ENCODE assay signal across 10 cellular contexts in the genomic region with DNA sequence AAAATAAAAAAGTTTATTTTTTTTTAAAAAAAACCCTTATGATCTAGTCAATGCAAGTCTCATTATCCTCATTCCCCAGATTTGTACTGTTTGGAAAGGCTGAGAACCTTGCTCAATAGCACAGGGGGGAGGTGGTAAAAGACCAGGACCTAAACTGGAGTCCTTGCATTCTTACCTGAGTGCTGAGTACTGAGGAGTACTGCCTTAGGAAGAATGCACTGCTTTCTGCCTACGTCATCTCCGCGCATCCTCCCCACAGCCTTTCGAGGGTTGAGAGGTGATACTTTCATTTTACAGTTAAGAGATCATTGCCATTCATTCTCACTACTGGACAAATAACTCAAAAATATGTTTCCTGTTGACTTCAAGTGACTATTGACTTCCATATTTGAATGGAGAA.
DNase-seq lines count a peak whose midpoint lies in the region; ATAC-seq lines count a peak whose summit lies in the region.
"Had no signal": no experiment of that assay in that cellular context is flagged by ENCODE, and none has a peak within 500 bp of the region (broad histone marks: within the 10 kb centered on the region; RNA-seq: fewer than 3 reads in every experiment).

No MANE protein-coding gene starts in this region.

- H3K27ac Mint-ChIP-seq in CD4-positive, alpha-beta memory T cell: peak overlapping the region; percentile 24 to 88 (median 72)
- H3K27ac Mint-ChIP-seq in natural killer cell treated with Interleukin-12 subunit alpha and Interleukin-12 subunit beta and Interleukin-15 and Interleukin-18, amount 100 ng/mL, for 72 hours: peak overlapping the region; percentile 91 to 98
- H3K27ac Mint-ChIP-seq: activated B cell treated with CpG ODN at 0.5 μM for 24 hours had no signal

- H3K36me3 Mint-ChIP-seq in CD4-positive, alpha-beta memory T cell: no peaks in the 10 kb centered on the region
- peaks cover 13% of the 10 kb centered on the region for H3K36me3 Mint-ChIP-seq in natural killer cell treated with Interleukin-12 subunit alpha and Interleukin-12 subunit beta and Interleukin-15 and Interleukin-18, amount 100 ng/mL, for 72 hours

- POLR2A ChIA-PET in CD4-positive, alpha-beta memory T cell (lab: Charles Lee; ENCODE audit: partially characterized antibody): no interaction called here

- no peaks in the 10 kb centered on the region for H3K27me3 ChIP-seq in CD4-positive, alpha-beta memory T cell (ENCODE audit: insufficient read depth, low read length)
- H3K27me3 ChIP-seq: heart right ventricle had no signal

- intact Hi-C loops in CD4-positive, alpha-beta memory T cell (cut with micrococcal nuclease): no loop called here

- H3K27ac ChIP-seq in CD4-positive, alpha-beta memory T cell (ENCODE audit: low read depth, low read length): no peak overlapping the region

- H3K4me1 Mint-ChIP-seq in CD4-positive, alpha-beta memory T cell: peaks cover 7 to 23% (median 11%) of the 10 kb centered on the region in 4 donors
- H3K4me1 Mint-ChIP-seq in natural killer cell treated with Interleukin-12 subunit alpha and Interleukin-12 subunit beta and Interleukin-15 and Interleukin-18, amount 100 ng/mL, for 72 hours (ENCODE audit: low read depth in 2 of 2): peaks cover 58 to 76% of the 10 kb centered on the region in 2 donors
- H3K4me1 Mint-ChIP-seq: activated B cell treated with CpG ODN at 0.5 μM for 24 hours had no signal

- peak; percentile 74 for ATAC-seq in GM21786 (IDR thresholded peaks at IDR 0.05; ENCODE audit: unreplicated experiment)
- ATAC-seq in natural killer cell treated with Interleukin-12 subunit alpha and Interleukin-12 subunit beta and Interleukin-15 and Interleukin-18, amount 100 ng/mL, for 72 hours: peak; percentile 76 to 79
- ATAC-seq in GM18861 (IDR thresholded peaks at IDR 0.05; ENCODE audit: unreplicated experiment): no peak
- ATAC-seq in HG03280 (IDR thresholded peaks at IDR 0.05; ENCODE audit: unreplicated experiment): no peak

- no peaks in the 10 kb centered on the region for H3K36me3 ChIP-seq in CD4-positive, alpha-beta memory T cell (ENCODE audit: insufficient read depth, low read length)
- H3K36me3 ChIP-seq: heart right ventricle had no signal

- peak; percentile 40 to 68 (median 59) for DNase-seq in CD4-positive, alpha-beta memory T cell
- DNase-seq in activated CD4-positive, alpha-beta T cell treated with anti-CD3 and anti-CD28 coated beads, Interleukin-2, amount 50 U/mL, for 4 hours: peak; percentile 5 to 8
- DNase-seq in natural killer cell treated with Interleukin-12 subunit alpha and Interleukin-12 subunit beta and Interleukin-15 and Interleukin-18, amount 100 ng/mL, for 72 hours (ENCODE audit: low spot score): peak; percentile 87
- DNase-seq in OCI-M1 (lab: John Stamatoyannopoulos, UW): no peak
- DNase-seq in SW 1271 (lab: John Stamatoyannopoulos, UW): no peak
- DNase-seq: activated B cell treated with CpG ODN at 0.5 μM for 24 hours, heart right ventricle had no signal

- CTCF ChIA-PET in CD4-positive, alpha-beta memory T cell (lab: Charles Lee; ENCODE audit: partially characterized antibody): no interaction called here

- peak overlapping the region; percentile 4 to 54 (median 28) for H3K4me3 Mint-ChIP-seq in CD4-positive, alpha-beta memory T cell
- peak overlapping the region; percentile 78 for H3K4me3 Mint-ChIP-seq in natural killer cell treated with Interleukin-12 subunit alpha and Interleukin-12 subunit beta and Interleukin-15 and Interleukin-18, amount 100 ng/mL, for 72 hours
- H3K4me3 Mint-ChIP-seq: activated B cell treated with CpG ODN at 0.5 μM for 24 hours had no signal

- no peaks in the 10 kb centered on the region for H3K27me3 Mint-ChIP-seq in CD4-positive, alpha-beta memory T cell
- H3K27me3 Mint-ChIP-seq in natural killer cell treated with Interleukin-12 subunit alpha and Interleukin-12 subunit beta and Interleukin-15 and Interleukin-18, amount 100 ng/mL, for 72 hours: no peaks in the 10 kb centered on the region
- H3K27me3 Mint-ChIP-seq: activated B cell treated with CpG ODN at 0.5 μM for 24 hours had no signal

- no peaks in the 10 kb centered on the region for H3K9me3 Mint-ChIP-seq in CD4-positive, alpha-beta memory T cell
- peaks cover 4% of the 10 kb centered on the region for H3K9me3 Mint-ChIP-seq in natural killer cell treated with Interleukin-12 subunit alpha and Interleukin-12 subunit beta and Interleukin-15 and Interleukin-18, amount 100 ng/mL, for 72 hours
- H3K9me3 Mint-ChIP-seq: activated B cell treated with CpG ODN at 0.5 μM for 24 hours had no signal

- no peaks in the 10 kb centered on the region for H3K9me3 ChIP-seq in CD4-positive, alpha-beta memory T cell (ENCODE audit: control insufficient read depth in 1 of 2, low read length in 2 of 2)
- H3K9me3 ChIP-seq: heart right ventricle had no signal

- no peak overlapping the region for H3K4me3 ChIP-seq in CD4-positive, alpha-beta memory T cell (ENCODE audit: low read length in 2 of 2)
- H3K4me3 ChIP-seq: heart right ventricle had no signal

- peaks cover 9% of the 10 kb centered on the region for H3K4me1 ChIP-seq in CD4-positive, alpha-beta memory T cell (ENCODE audit: insufficient read depth, low read length)

Comparison
In these comparisons a context has a peak if more than half of its experiments do, and no peak if none do; other contexts are left out.
1. DNase-seq: peak in CD4-positive, alpha-beta memory T cell (5 of 5), activated CD4-positive, alpha-beta T cell treated with anti-CD3 and anti-CD28 coated beads, Interleukin-2, amount 50 U/mL, for 4 hours (2 of 2) and natural killer cell treated with Interleukin-12 subunit alpha and Interleukin-12 subunit beta and Interleukin-15 and Interleukin-18, amount 100 ng/mL, for 72 hours (single experiment); none in OCI-M1 (single experiment) and SW 1271 (0 of 2).
2. ATAC-seq: peak in GM21786 (single experiment) and natural killer cell treated with Interleukin-12 subunit alpha and Interleukin-12 subunit beta and Interleukin-15 and Interleukin-18, amount 100 ng/mL, for 72 hours (2 of 2); none in GM18861 (single experiment) and HG03280 (single experiment).